10 cellular contexts compared by ENCODE assay signal in the genomic region with DNA sequence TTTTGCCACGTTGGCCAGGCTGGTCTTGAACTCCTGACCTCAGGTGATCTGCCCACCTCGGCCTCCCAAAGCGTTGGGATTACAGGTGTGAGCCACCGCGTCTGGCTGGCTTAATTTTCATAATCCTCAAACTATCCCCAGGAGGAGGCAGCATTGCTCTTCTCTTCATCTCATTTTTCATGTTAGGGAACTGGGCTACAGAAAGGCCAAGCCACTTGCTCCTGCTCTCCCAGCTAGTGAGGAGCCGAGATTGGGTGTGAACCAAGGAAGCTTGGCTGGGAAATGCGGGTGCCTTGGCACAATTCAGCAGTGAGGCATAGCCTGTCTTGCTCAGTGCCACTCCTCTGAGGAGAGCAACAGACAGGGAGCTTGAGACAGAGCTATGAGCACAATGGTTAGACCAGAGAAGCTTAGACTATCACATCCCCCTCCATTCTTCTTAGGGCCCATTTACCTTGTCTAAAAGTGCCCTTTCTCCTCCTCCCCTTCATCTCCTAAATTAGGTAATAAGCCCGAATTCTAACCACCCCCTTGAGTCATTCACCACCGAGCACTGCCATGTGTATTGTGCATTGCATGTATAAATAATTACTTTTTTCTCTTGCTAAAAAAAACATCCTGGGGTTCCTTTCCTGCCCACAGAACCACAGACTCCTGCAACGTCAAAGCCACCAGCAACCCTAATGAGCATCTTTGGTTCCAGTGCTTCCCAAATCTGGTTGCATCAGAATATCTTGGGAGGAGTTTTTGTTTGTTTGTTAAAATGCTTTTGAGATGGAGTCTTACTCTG. TPM values are rescaled to one million over a fixed set of nuclear protein-coding genes. Genes with fewer than 3 reads are reported as not detected.
DNase-seq lines count a peak whose midpoint lies in the region; ATAC-seq and TF ChIP-seq lines count a peak whose summit lies in the region.
"Had no signal": no experiment of that assay in that cellular context is flagged by ENCODE, and none has a peak within 500 bp of the region (broad histone marks: within the 10 kb centered on the region; RNA-seq: fewer than 3 reads in every experiment).

No MANE protein-coding gene starts in this region.

- no peak overlapping the region for H3K4me3 ChIP-seq in OCI-LY7 (ENCODE audit: low read depth, low read length, poor library complexity, severe bottlenecking)

- BruUV-seq in OCI-LY7 (replicated peaks; lab: Mats Ljungman, UMichigan) = no TSS peak

- H3K27ac ChIP-seq in OCI-LY7 (ENCODE audit: low read depth, low read length, poor library complexity, severe bottlenecking) = no peak overlapping the region

- CTCF ChIA-PET in OCI-LY7 (lab: Charles Lee; ENCODE audit: unreplicated experiment) = no interaction called here

- H3K79me2 ChIP-seq in OCI-LY7 (ENCODE audit: insufficient read depth, low read depth, low read length) = no peaks in the 10 kb centered on the region

- DNase-seq in COLO668 (lab: John Stamatoyannopoulos, UW; ENCODE audit: unreplicated experiment) (peak; percentile 14), H4 (ENCODE audit: low spot score) (peak; percentile 93), OCI-LY7 (ENCODE audit: low spot score) (no peak), globus pallidus (ENCODE audit: low spot score) (peak; percentile 63), GM19240 (ENCODE audit: insufficient read length, low spot score) (no peak), foreskin melanocyte (no peak), NCI-H446 treated with DMSO at 0.1 percent for 48 hours (lab: John Stamatoyannopoulos, UW) (no peak)
- DNase-seq: foreskin fibroblast had no signal

- H3K36me3 ChIP-seq in OCI-LY7 (ENCODE audit: insufficient read depth, low read length) = no peaks in the 10 kb centered on the region

- no peaks in the 10 kb centered on the region for H4K20me1 ChIP-seq in OCI-LY7 (ENCODE audit: insufficient read depth, low read length)

- intact Hi-C loops in OCI-LY7 (cut with micrococcal nuclease; ENCODE audit: unreplicated experiment) = no loop called here

- H3K9me3 ChIP-seq in OCI-LY7 (ENCODE audit: low read length) = no peaks in the 10 kb centered on the region

- H2AFZ ChIP-seq in OCI-LY7 (ENCODE audit: low read length) = no peak overlapping the region

- 0 out of 2 replicates have a peak, but pooled peaks have one; percentile 27 for TF ChIP-seq CTCF in OCI-LY7 (conservative IDR thresholded peaks at IDR 0.05; ENCODE audit: low read length)

- H3K4me2 ChIP-seq in OCI-LY7 (ENCODE audit: low read length) = no peak overlapping the region

- POLR2A ChIA-PET in OCI-LY7 (lab: Charles Lee) = interaction anchor here (0.6 to 0.7 kb wide), 2 partner anchors 88 to 401 kb away, joined by 3 read pairs; no protein-coding TSS in a partner anchor

- no peaks in the 10 kb centered on the region for H3K4me1 ChIP-seq in OCI-LY7 (ENCODE audit: insufficient read depth, low read length, poor library complexity, severe bottlenecking)

- no peak for ATAC-seq in GM21447 (IDR thresholded peaks at IDR 0.05; ENCODE audit: unreplicated experiment)

- H3K9me2 ChIP-seq in OCI-LY7 (ENCODE audit: insufficient read depth, low read length) = no peaks in the 10 kb centered on the region

RNA-seq across cellular contexts. Expression of gene KIF19, which starts 20.0 kb away (rescaled TPM):
- total RNA-seq in H4 (2014; rRNA removed; shearing (Covaris generic)) = not detected in 2 replicates
- total RNA-seq in OCI-LY7 (2014; rRNA removed; shearing (Covaris generic)) = not detected in 2 replicates
- total RNA-seq in OCI-LY7 (2022) = not detected in 2 replicates
- total RNA-seq: NCI-H460 had no signal

RNA-seq across cellular contexts. Expression of gene DNAI2, which starts 32.0 kb away (rescaled TPM):
- not detected in 2 replicates for total RNA-seq in H4 (2014; rRNA removed; shearing (Covaris generic))
- not detected in 2 replicates for total RNA-seq in OCI-LY7 (2014; rRNA removed; shearing (Covaris generic))
- total RNA-seq in OCI-LY7 (2022) = not detected in 2 replicates
- total RNA-seq: NCI-H460 had no signal

RNA-seq across cellular contexts. Expression of gene BTBD17, which starts 55.6 kb away (rescaled TPM):
- total RNA-seq in H4 (2014; rRNA removed; shearing (Covaris generic)) = not detected in 2 replicates
- total RNA-seq in OCI-LY7 (2014; rRNA removed; shearing (Covaris generic)) = not detected in 2 replicates
- total RNA-seq in OCI-LY7 (2022) = not detected in 2 replicates
- total RNA-seq: NCI-H460 had no signal

Comparison
In these comparisons a context has a peak if more than half of its experiments do, and no peak if none do; other contexts are left out.
1. DNase-seq: peak in COLO668 (single experiment), H4 (single experiment) and globus pallidus (single experiment); none in OCI-LY7 (single experiment), GM19240 (single experiment), foreskin melanocyte (single experiment) and NCI-H446 treated with DMSO at 0.1 percent for 48 hours (single experiment).